In genomic region chr2:98445708-98446577, GRCh38 we compare ENCODE assay signal across 8 cellular contexts. TPM values are rescaled to one million over a fixed set of nuclear protein-coding genes. Genes with fewer than 3 reads are reported as not detected.
DNase-seq lines count a peak whose midpoint lies in the region; ATAC-seq and TF ChIP-seq lines count a peak whose summit lies in the region.

No MANE protein-coding gene starts in this region.

- no peaks in the 10 kb centered on the region for H3K9me3 Mint-ChIP-seq in dendritic cell treated with granulocyte-macrophage colony-stimulating factor and Interleukin-4, amounts not matched to agents 40 ng/mL and 50 ng/mL, for 4 days
- no peaks in the 10 kb centered on the region for H3K9me3 Mint-ChIP-seq in natural killer cell treated with Interleukin-12 subunit alpha and Interleukin-12 subunit beta and Interleukin-15 and Interleukin-18, amount 100 ng/mL, for 72 hours

- peaks cover 5% of the 10 kb centered on the region for H3K36me3 Mint-ChIP-seq in dendritic cell treated with granulocyte-macrophage colony-stimulating factor and Interleukin-4, amounts not matched to agents 40 ng/mL and 50 ng/mL, for 4 days (ENCODE audit: low read depth)
- peaks cover 5% of the 10 kb centered on the region for H3K36me3 Mint-ChIP-seq in natural killer cell treated with Interleukin-12 subunit alpha and Interleukin-12 subunit beta and Interleukin-15 and Interleukin-18, amount 100 ng/mL, for 72 hours

- intact Hi-C loops in dendritic cell treated with granulocyte-macrophage colony-stimulating factor and Interleukin-4, amounts not matched to agents 40 ng/mL and 50 ng/mL, for 4 days (cut with micrococcal nuclease) = loop anchor here (5.0 kb wide), 1 partner anchor 41 kb away; no protein-coding TSS in a partner anchor

- no peak overlapping the region for H3K27ac ChIP-seq in RWPE2 (ENCODE audit: poor library complexity, severe bottlenecking)

- peak overlapping the region; percentile 84 for H3K27ac Mint-ChIP-seq in dendritic cell treated with granulocyte-macrophage colony-stimulating factor and Interleukin-4, amounts not matched to agents 40 ng/mL and 50 ng/mL, for 4 days
- peak overlapping the region; percentile 97 to 98 for H3K27ac Mint-ChIP-seq in natural killer cell treated with Interleukin-12 subunit alpha and Interleukin-12 subunit beta and Interleukin-15 and Interleukin-18, amount 100 ng/mL, for 72 hours

- TF ChIP-seq CTCF in RWPE2 (IDR thresholded peaks at IDR 0.05; ENCODE audit: poor library complexity, severe bottlenecking) = no peak

- DNase-seq in SHP77 (lab: John Stamatoyannopoulos, UW) = peak; percentile 14 to 48
- no peak for DNase-seq in SHP77 treated with DMSO at 0.1 percent for 48 hours (lab: John Stamatoyannopoulos, UW)
- no peak for DNase-seq in RWPE2 (ENCODE audit: low spot score)
- DNase-seq in natural killer cell treated with Interleukin-12 subunit alpha and Interleukin-12 subunit beta and Interleukin-15 and Interleukin-18, amount 100 ng/mL, for 72 hours (ENCODE audit: low spot score) = no peak
- DNase-seq in DMS79 (lab: John Stamatoyannopoulos, UW) = no peak

- peak overlapping the region; percentile 92 for H3K4me3 ChIP-seq in RWPE2 (ENCODE audit: severe bottlenecking)

- ATAC-seq in RWPE2 (ENCODE audit: low read depth) (no peak), HG03135 (IDR thresholded peaks at IDR 0.05; ENCODE audit: unreplicated experiment) (no peak), HG02610 (IDR thresholded peaks at IDR 0.05; ENCODE audit: unreplicated experiment) (no peak)
- no peak for ATAC-seq in natural killer cell treated with Interleukin-12 subunit alpha and Interleukin-12 subunit beta and Interleukin-15 and Interleukin-18, amount 100 ng/mL, for 72 hours

- peaks cover 12% of the 10 kb centered on the region for H3K4me1 ChIP-seq in RWPE2 (ENCODE audit: insufficient read depth, poor library complexity, severe bottlenecking)

- H3K9me3 ChIP-seq in RWPE2 (ENCODE audit: severe bottlenecking) = no peaks in the 10 kb centered on the region

- H3K27me3 ChIP-seq in RWPE2 (ENCODE audit: insufficient read depth, poor library complexity, severe bottlenecking) = no peaks in the 10 kb centered on the region

- H3K36me3 ChIP-seq in RWPE2 (ENCODE audit: low read depth) = no peaks in the 10 kb centered on the region

- H3K27me3 Mint-ChIP-seq in dendritic cell treated with granulocyte-macrophage colony-stimulating factor and Interleukin-4, amounts not matched to agents 40 ng/mL and 50 ng/mL, for 4 days = no peaks in the 10 kb centered on the region
- H3K27me3 Mint-ChIP-seq in natural killer cell treated with Interleukin-12 subunit alpha and Interleukin-12 subunit beta and Interleukin-15 and Interleukin-18, amount 100 ng/mL, for 72 hours = no peaks in the 10 kb centered on the region

- peaks cover 46% of the 10 kb centered on the region for H3K4me1 Mint-ChIP-seq in dendritic cell treated with granulocyte-macrophage colony-stimulating factor and Interleukin-4, amounts not matched to agents 40 ng/mL and 50 ng/mL, for 4 days (ENCODE audit: low read depth)
- peaks cover 42 to 63% of the 10 kb centered on the region in 2 donors for H3K4me1 Mint-ChIP-seq in natural killer cell treated with Interleukin-12 subunit alpha and Interleukin-12 subunit beta and Interleukin-15 and Interleukin-18, amount 100 ng/mL, for 72 hours (ENCODE audit: low read depth in 2 of 2)

- H3K4me3 Mint-ChIP-seq in dendritic cell treated with granulocyte-macrophage colony-stimulating factor and Interleukin-4, amounts not matched to agents 40 ng/mL and 50 ng/mL, for 4 days = peak overlapping the region; percentile 86
- H3K4me3 Mint-ChIP-seq in natural killer cell treated with Interleukin-12 subunit alpha and Interleukin-12 subunit beta and Interleukin-15 and Interleukin-18, amount 100 ng/mL, for 72 hours = peak overlapping the region; percentile 89

RNA-seq across cellular contexts. Expression of gene INPP4A, which starts 1.3 kb away (rescaled TPM):
- total RNA-seq in natural killer cell treated with Interleukin-12 subunit alpha and Interleukin-12 subunit beta and Interleukin-15 and Interleukin-18, amount 100 ng/mL, for 72 hours = 100 to 1,000 TPM in 1 of 2 donors, 10 to 100 TPM in 1; 65.0 to 150 TPM

Comparison
In these comparisons a context has a peak if more than half of its experiments do, and no peak if none do; other contexts are left out.
1. DNase-seq: peak in SHP77 (2 of 2); none in SHP77 treated with DMSO at 0.1 percent for 48 hours (single experiment), RWPE2 (single experiment), natural killer cell treated with Interleukin-12 subunit alpha and Interleukin-12 subunit beta and Interleukin-15 and Interleukin-18, amount 100 ng/mL, for 72 hours (single experiment) and DMS79 (single experiment).